In the genomic region with DNA sequence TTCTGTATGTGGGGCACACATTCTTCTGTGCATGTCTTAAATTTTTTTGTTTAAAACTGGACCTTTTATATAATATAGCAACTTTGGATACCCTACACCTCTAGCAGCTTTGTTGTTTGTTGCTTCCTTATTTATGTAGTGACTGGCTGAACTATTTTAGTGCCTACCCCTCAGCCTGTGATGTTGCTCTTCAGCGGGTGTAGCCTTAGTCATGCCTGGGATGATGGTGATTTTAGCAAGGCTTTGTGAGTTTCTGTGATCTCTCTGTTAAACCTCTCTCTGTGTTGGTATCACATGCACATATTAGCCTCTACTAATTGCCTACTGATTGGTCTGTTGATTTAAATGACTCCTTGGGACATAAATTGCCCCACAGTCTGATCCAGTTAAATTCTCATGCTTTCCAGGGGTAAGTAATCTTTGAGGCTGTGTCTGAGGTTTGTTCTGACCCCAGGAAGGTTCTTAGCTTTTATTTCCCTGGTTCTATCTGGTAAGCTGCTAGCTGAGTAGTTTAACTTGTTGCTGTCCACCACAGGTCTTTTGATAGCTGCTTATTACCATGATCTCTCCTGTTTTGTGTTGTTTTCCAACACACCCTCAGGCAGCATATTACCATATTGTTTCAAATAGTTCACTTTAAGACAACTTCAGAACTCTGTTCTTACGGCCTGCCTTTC, we compare ENCODE assay signal across 13 cellular contexts. TPM values are rescaled to one million over a fixed set of nuclear protein-coding genes. Genes with fewer than 3 reads are reported as not detected.
DNase-seq lines count a peak whose midpoint lies in the region; ATAC-seq and TF ChIP-seq lines count a peak whose summit lies in the region.
"Had no signal": no experiment of that assay in that cellular context is flagged by ENCODE, and none has a peak within 500 bp of the region (broad histone marks: within the 10 kb centered on the region; RNA-seq: fewer than 3 reads in every experiment).

No MANE protein-coding gene starts in this region.

- H2BK120ac ChIP-seq in H9 (ENCODE audit: low read depth, low read length, poor library complexity, severe bottlenecking) = no peak overlapping the region

- H3K36me3 Mint-ChIP-seq in CD8-positive, alpha-beta T cell = peaks cover 9% of the 10 kb centered on the region
- H3K36me3 Mint-ChIP-seq in H9 (ENCODE audit: insufficient read depth in 1 of 3, low read depth in 3 of 3) = peaks cover 0 to 35% (median 26%) of the 10 kb centered on the region in 3 experiments; a peak in 5 of 7 replicates
- peaks cover 2% of the 10 kb centered on the region for H3K36me3 Mint-ChIP-seq in chondrocyte (ENCODE audit: low read depth)
- peaks cover 33% of the 10 kb centered on the region for H3K36me3 Mint-ChIP-seq in nephron progenitor cell (ENCODE audit: low read depth)

- CTCF ChIA-PET in CD8-positive, alpha-beta T cell (lab: Charles Lee) = no interaction called here

- H3K4me3 ChIP-seq in CD8-positive, alpha-beta T cell (ENCODE audit: low read depth, low read length) = no peak overlapping the region
- H3K4me3 ChIP-seq: right lobe of liver had no signal

- POLR2A ChIA-PET in CD8-positive, alpha-beta T cell (lab: Charles Lee) = interaction anchor here (0.5 to 1.5 kb wide), 2 partner anchors 22 to 42 kb away, joined by 3 to 5 read pairs; no protein-coding TSS in a partner anchor

- H3K4me2 ChIP-seq in H9 (ENCODE audit: insufficient read depth, insufficient read length, low read length) = peak overlapping the region; percentile 32
- H3K4me2 ChIP-seq: KMS-11 had no signal

- H3K4me1 ChIP-seq in CD8-positive, alpha-beta T cell (ENCODE audit: insufficient read depth, low read length) = peaks cover 57% of the 10 kb centered on the region
- H3K4me1 ChIP-seq in H9 (ENCODE audit: insufficient read depth, low read length) = peaks cover 15% of the 10 kb centered on the region

- no peak for TF ChIP-seq CTCF in CD8-positive, alpha-beta T cell (IDR thresholded peaks at IDR 0.05)
- TF ChIP-seq CTCF in H9 (conservative IDR thresholded peaks at IDR 0.05) = no peak
- no peak for TF ChIP-seq CTCF in chondrocyte (IDR thresholded peaks at IDR 0.05)
- TF ChIP-seq CTCF in nephron progenitor cell (IDR thresholded peaks at IDR 0.05) = no peak

- no peak overlapping the region for H2BK20ac ChIP-seq in H9 (ENCODE audit: low read depth, low read length, poor library complexity, severe bottlenecking)

- H3K56ac ChIP-seq in H9 (ENCODE audit: insufficient read length, low read depth, low read length) = no peak overlapping the region

- H3K4me1 Mint-ChIP-seq in CD8-positive, alpha-beta T cell (ENCODE audit: low read depth) = peaks cover 71% of the 10 kb centered on the region
- peaks cover 65 to 72% of the 10 kb centered on the region in 2 experiments for H3K4me1 Mint-ChIP-seq in H9
- H3K4me1 Mint-ChIP-seq in chondrocyte (ENCODE audit: low read depth) = peaks cover 49% of the 10 kb centered on the region
- H3K4me1 Mint-ChIP-seq in nephron progenitor cell = peaks cover 41% of the 10 kb centered on the region

- H3K23ac ChIP-seq in H9 (ENCODE audit: insufficient read length, low read depth, low read length) = no peak overlapping the region

- H3K14ac ChIP-seq in H9 (ENCODE audit: insufficient read depth, low read length) = no peak overlapping the region

- DNase-seq in CD8-positive, alpha-beta T cell = no peak
- DNase-seq in H9 = no peak
- DNase-seq in chondrocyte (ENCODE audit: low spot score) = no peak
- no peak for DNase-seq in nephron progenitor cell
- DNase-seq in stimulated activated CD4-positive, alpha-beta T cell treated with anti-CD3 and anti-CD28 coated beads, Interleukin-4, amount 100 ng/mL, for 4 hours = no peak
- no peak for DNase-seq in GM19238 (ENCODE audit: insufficient read length, low spot score)
- no peak for DNase-seq in NCI-H2029 treated with DMSO at 0.1 percent for 48 hours (lab: John Stamatoyannopoulos, UW)
- DNase-seq: NCI-H1930, right lobe of liver had no signal

- no peaks in the 10 kb centered on the region for H3K27me3 ChIP-seq in CD8-positive, alpha-beta T cell (ENCODE audit: insufficient read depth, low read length)
- H3K27me3 ChIP-seq in H9 (ENCODE audit: insufficient read depth, low read length) = no peaks in the 10 kb centered on the region
- H3K27me3 ChIP-seq: right lobe of liver had no signal

- no peak overlapping the region for H4K91ac ChIP-seq in H9 (ENCODE audit: insufficient read length, low read depth, low read length)

- H4K20me1 ChIP-seq in H9 (ENCODE audit: control insufficient read depth, insufficient read depth, insufficient read length) = no peaks in the 10 kb centered on the region

- no peaks in the 10 kb centered on the region for H3K23me2 ChIP-seq in H9 (ENCODE audit: insufficient read length, low read depth, low read length, poor library complexity, severe bottlenecking)

- H3K9ac ChIP-seq in H9 (ENCODE audit: extremely low read depth, insufficient read length, low read length) = no peak overlapping the region
- H3K9ac ChIP-seq: KMS-11 had no signal

- ATAC-seq in CD8-positive, alpha-beta T cell = no peak
- ATAC-seq: SK-N-SH treated with all-trans-retinoic acid at 6 μM for 48 hours had no signal

- H3K9me3 Mint-ChIP-seq in CD8-positive, alpha-beta T cell = peaks cover 6% of the 10 kb centered on the region
- H3K9me3 Mint-ChIP-seq in H9 (peaks cover 52% of the 10 kb centered on the region in 2 experiments), chondrocyte (ENCODE audit: low read depth) (peaks cover 15% of the 10 kb centered on the region), nephron progenitor cell (peaks cover 40% of the 10 kb centered on the region)
- H3K9me3 Mint-ChIP-seq: activated T-helper 2 cell treated with anti-CD3 and anti-CD28 coated beads, Interferon-gamma antibody, Interleukin-2, Interleukin-4, amounts not matched to agents 10 μg/mL and 5 μg/mL and 100 μg/mL, durations not matched to agents 14 hours and 24 hours and 36 hours had no signal

- no peak overlapping the region for H2AK5ac ChIP-seq in H9 (ENCODE audit: insufficient read length, low read length)

- intact Hi-C loops in CD8-positive, alpha-beta T cell (cut with DNase I, micrococcal nuclease) = no loop called here

- peaks cover 85% of the 10 kb centered on the region for H3K79me2 ChIP-seq in H9 (ENCODE audit: insufficient read depth, low read length)

- H3K9me3 ChIP-seq in CD8-positive, alpha-beta T cell (ENCODE audit: low read length) = no peaks in the 10 kb centered on the region
- H3K9me3 ChIP-seq in H9 (ENCODE audit: control insufficient read depth, low read depth, low read length) = no peaks in the 10 kb centered on the region
- H3K9me3 ChIP-seq: right lobe of liver had no signal

- H3T11ph ChIP-seq in H9 (ENCODE audit: low read length) = no peak overlapping the region

- H3K79me1 ChIP-seq in H9 (ENCODE audit: insufficient read depth, low read depth, low read length, poor library complexity, severe bottlenecking) = no peaks in the 10 kb centered on the region

- no CpG with 5 or more reads among the region's 2 CpGs for WGBS in H9 (ENCODE audit: extremely low coverage, insufficient read length, low lambda C conversion rate)

- H3K18ac ChIP-seq in H9 (ENCODE audit: insufficient read length, low read depth, low read length) = no peak overlapping the region

- H3K27me3 Mint-ChIP-seq in CD8-positive, alpha-beta T cell (ENCODE audit: low read depth) = no peaks in the 10 kb centered on the region
- H3K27me3 Mint-ChIP-seq in H9 (ENCODE audit: low read depth) (no peaks in the 10 kb centered on the region), chondrocyte (ENCODE audit: low read depth) (no peaks in the 10 kb centered on the region), nephron progenitor cell (ENCODE audit: low read depth, poor library complexity) (no peaks in the 10 kb centered on the region)

- no peak overlapping the region for H4K5ac ChIP-seq in H9 (ENCODE audit: insufficient read length, low read depth, low read length)

- no peak overlapping the region for H2BK5ac ChIP-seq in H9 (ENCODE audit: insufficient read length, low read length)

- no peak overlapping the region for H2AFZ ChIP-seq in H9 (ENCODE audit: low read length)

- no peak overlapping the region for H2BK15ac ChIP-seq in H9 (ENCODE audit: low read depth, low read length)

- H3K27ac ChIP-seq in CD8-positive, alpha-beta T cell (ENCODE audit: low read depth, low read length) = no peak overlapping the region
- H3K27ac ChIP-seq in H9 (ENCODE audit: insufficient read length, low read depth, low read length) = peak overlapping the region; percentile 14
- H3K27ac ChIP-seq: KMS-11, right lobe of liver, VCaP had no signal

- H4K8ac ChIP-seq in H9 (replicated peaks; ENCODE audit: insufficient read length, low read depth, low read length) = no peak overlapping the region

- no peak overlapping the region for H2BK12ac ChIP-seq in H9 (ENCODE audit: insufficient read length, low read depth, low read length)

- H3K27ac Mint-ChIP-seq in CD8-positive, alpha-beta T cell = no peak overlapping the region
- H3K27ac Mint-ChIP-seq in H9 (peak overlapping the region in 1 of 3 experiments; percentile 87; a peak in 4 of 7 replicates), chondrocyte (ENCODE audit: unreplicated experiment) (peak overlapping the region; percentile 68), nephron progenitor cell (peak overlapping the region; percentile 6)
- H3K27ac Mint-ChIP-seq: activated T-helper 2 cell treated with anti-CD3 and anti-CD28 coated beads, Interferon-gamma antibody, Interleukin-2, Interleukin-4, amounts not matched to agents 10 μg/mL and 5 μg/mL and 100 μg/mL, durations not matched to agents 14 hours and 24 hours and 36 hours had no signal

- no peaks in the 10 kb centered on the region for H3K36me3 ChIP-seq in CD8-positive, alpha-beta T cell (ENCODE audit: insufficient read depth, low read length)
- H3K36me3 ChIP-seq: right lobe of liver had no signal

- H3K4ac ChIP-seq in H9 (ENCODE audit: low read depth, low read length) = no peak overlapping the region

- peak overlapping the region; percentile 15 for H3K4me3 Mint-ChIP-seq in CD8-positive, alpha-beta T cell
- H3K4me3 Mint-ChIP-seq in H9 = peak overlapping the region; percentile 45 to 58
- H3K4me3 Mint-ChIP-seq in chondrocyte (ENCODE audit: unreplicated experiment) = no peak overlapping the region
- H3K4me3 Mint-ChIP-seq in nephron progenitor cell = peak overlapping the region; percentile 3

RNA-seq across cellular contexts. Expression of a gene that starts 22.9 kb away (rescaled TPM):
- 10 to 100 TPM; 90.3 to 93.2 TPM for total RNA-seq in CD8-positive, alpha-beta T cell
- total RNA-seq in H9 (2021) = 268 and 284 TPM in 2 replicates
- 85.9 to 101 TPM (median 86.3 TPM) in 3 replicates for total RNA-seq in chondrocyte
